Comparison of ENCODE assay signal across 8 cellular contexts in genomic region chr6:37222125-37222967, GRCh38. TPM values are rescaled to one million over a fixed set of nuclear protein-coding genes. Genes with fewer than 3 reads are reported as not detected.
DNase-seq lines count a peak whose midpoint lies in the region; ATAC-seq and TF ChIP-seq lines count a peak whose summit lies in the region.

No MANE protein-coding gene starts in this region.

- peak; percentile 66 for DNase-seq in NCI-H524 treated with DMSO at 0.1 percent for 48 hours (lab: John Stamatoyannopoulos, UW)
- peak; percentile 58 to 60 for DNase-seq in activated CD4-positive, alpha-beta T cell treated with anti-CD3 and anti-CD28 coated beads for 4 hours
- peak; percentile 54 to 91 for DNase-seq in lower leg skin (ENCODE audit: low spot score in 2 of 2)
- peak; percentile 54 to 61 for DNase-seq in stimulated activated CD4-positive, alpha-beta T cell treated with anti-CD3 and anti-CD28 coated beads, Interleukin-4, amount 100 ng/mL, for 4 hours

- H3K9me3 ChIP-seq in BLaER1 (no peaks in the 10 kb centered on the region), ectodermal cell (ENCODE audit: control insufficient read depth, low read length) (no peaks in the 10 kb centered on the region)

- H3K27me3 ChIP-seq in BLaER1 (no peaks in the 10 kb centered on the region), ectodermal cell (ENCODE audit: control insufficient read depth, insufficient read depth, low read length, poor library complexity, severe bottlenecking) (no peaks in the 10 kb centered on the region)

- H3K27ac ChIP-seq in BLaER1 (no peak overlapping the region), ectodermal cell (ENCODE audit: insufficient read depth, low read depth, low read length, poor library complexity, severe bottlenecking) (peak overlapping the region; percentile 47)

- no peaks in the 10 kb centered on the region for H4K20me1 ChIP-seq in BLaER1

- H3K4me1 ChIP-seq in BLaER1 (peaks cover 18% of the 10 kb centered on the region), ectodermal cell (ENCODE audit: control insufficient read depth, insufficient read depth, low read length) (no peaks in the 10 kb centered on the region)

- 1% methylated on average over 39 of the region's 39 CpGs for WGBS in ectodermal cell, 2 experiments
- WGBS in lower leg skin, 2 donors, result 1 to 3% methylated on average over 17 to 25 of the region's 39 CpGs

- no peak for TF ChIP-seq CTCF in lower leg skin (IDR thresholded peaks at IDR 0.05)

- H3K36me3 ChIP-seq in BLaER1 (no peaks in the 10 kb centered on the region), ectodermal cell (ENCODE audit: control insufficient read depth, insufficient read depth, low read length) (no peaks in the 10 kb centered on the region)

- TF ChIP-seq POLR2A in lower leg skin (IDR thresholded peaks at IDR 0.05), result no peak

- intact Hi-C loops in lower leg skin (cut with DNase I; ENCODE audit: low total_unique reads), result no loop called here

- peak overlapping the region; percentile 72 for H3K4me2 ChIP-seq in BLaER1

- H3K4me3 ChIP-seq in BLaER1, result peak overlapping the region; percentile 70
- H3K4me3 ChIP-seq in ectodermal cell (ENCODE audit: insufficient read depth, low read depth, low read length), result peak overlapping the region; percentile 42
- H3K4me3 ChIP-seq in lower leg skin (ENCODE audit: low read depth, poor library complexity, severe bottlenecking), result peak overlapping the region; percentile 53

- peak; percentile 77 for ATAC-seq in GM19324 (IDR thresholded peaks at IDR 0.05; ENCODE audit: low FRiP score, unreplicated experiment)
- peak; percentile 88 for ATAC-seq in HG03439 (IDR thresholded peaks at IDR 0.05; ENCODE audit: unreplicated experiment)

- peak overlapping the region; percentile 39; the same call in 1 of the 2 replicates for H3K9ac ChIP-seq in BLaER1

RNA-seq across cellular contexts. Expression of gene TBC1D22B, which starts 35.2 kb away (rescaled TPM):
- polyA plus RNA-seq in ectodermal cell (2013, experiment 1 of 4), result 19.7 TPM
- polyA plus RNA-seq in ectodermal cell (2013, experiment 2 of 4), result 19.5 TPM
- polyA plus RNA-seq in ectodermal cell (2013, experiment 3 of 4), result 14.8 TPM
- polyA plus RNA-seq in ectodermal cell (2013, experiment 4 of 4), result 16.9 TPM
- 10 to 100 TPM; 14.8 to 19.6 (median 17.6) TPM for total RNA-seq in lower leg skin

RNA-seq across cellular contexts. Expression of gene TMEM217, which starts 35.6 kb away (rescaled TPM):
- 0.96 TPM for polyA plus RNA-seq in ectodermal cell (2013, experiment 1 of 4)
- polyA plus RNA-seq in ectodermal cell (2013, experiment 2 of 4), result 0.50 TPM
- polyA plus RNA-seq in ectodermal cell (2013, experiment 3 of 4), result not detected
- 0.36 TPM for polyA plus RNA-seq in ectodermal cell (2013, experiment 4 of 4)
- total RNA-seq in lower leg skin, result 1 to 10 TPM in 2 of 4 donors, under 1 TPM in 2; 0.46 to 2.3 (median 1.0) TPM

RNA-seq across cellular contexts. Expression of gene PIM1, which starts 52.4 kb away (rescaled TPM):
- polyA plus RNA-seq in ectodermal cell (2013, experiment 1 of 4), result 26.3 TPM
- polyA plus RNA-seq in ectodermal cell (2013, experiment 2 of 4), result 22.9 TPM
- polyA plus RNA-seq in ectodermal cell (2013, experiment 3 of 4), result 20.6 TPM
- 18.8 TPM for polyA plus RNA-seq in ectodermal cell (2013, experiment 4 of 4)
- total RNA-seq in lower leg skin, result 100 to 1,000 TPM; 136 to 173 (median 150) TPM
